In the genomic region with DNA sequence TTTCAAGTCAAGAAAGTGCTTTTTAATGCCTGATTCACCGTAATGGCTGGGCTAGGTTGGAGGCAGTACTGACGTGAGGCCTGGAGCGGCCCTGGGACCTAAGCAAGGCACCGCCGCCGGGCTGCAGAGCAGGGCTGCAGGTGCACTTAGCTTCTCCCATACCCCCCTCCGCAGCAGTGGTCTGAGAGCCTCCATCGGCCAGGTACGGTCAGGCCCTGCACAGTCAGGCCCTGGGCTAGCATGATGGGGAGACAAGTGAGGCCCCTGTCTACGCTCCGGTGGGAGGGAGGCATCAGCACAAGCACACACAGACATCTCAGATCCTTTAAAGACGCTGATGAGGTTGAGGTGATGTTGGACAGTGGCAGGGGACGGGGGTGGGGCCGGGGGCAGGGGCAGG, we compare ENCODE assay signal across 24 cellular contexts. TPM values are rescaled to one million over a fixed set of nuclear protein-coding genes. Genes with fewer than 3 reads are reported as not detected.
DNase-seq lines count a peak whose midpoint lies in the region; ATAC-seq and TF ChIP-seq lines count a peak whose summit lies in the region.
"Had no signal": no experiment of that assay in that cellular context is flagged by ENCODE, and none has a peak within 500 bp of the region (broad histone marks: within the 10 kb centered on the region; RNA-seq: fewer than 3 reads in every experiment).

No MANE protein-coding gene starts in this region.

- H3K36me3 Mint-ChIP-seq in GM23338 (ENCODE audit: low read depth) (peaks cover 28% of the 10 kb centered on the region; the same call in 2 of the 3 replicates), osteocyte (ENCODE audit: unreplicated experiment) (peaks cover 2% of the 10 kb centered on the region)

- TF ChIP-seq CTCF in GM23338 (conservative IDR thresholded peaks at IDR 0.05; ENCODE audit: low read depth in 2 of 2) (no peak), breast epithelium (IDR thresholded peaks at IDR 0.05) (no peak), osteocyte (IDR thresholded peaks at IDR 0.05) (no peak), uterus (IDR thresholded peaks at IDR 0.05) (no peak)

- TF ChIP-seq POLR2A in breast epithelium (IDR thresholded peaks at IDR 0.05) (no peak), uterus (IDR thresholded peaks at IDR 0.05) (no peak)

- no peaks in the 10 kb centered on the region for H3K9me3 Mint-ChIP-seq in GM23338
- no peaks in the 10 kb centered on the region for H3K9me3 Mint-ChIP-seq in osteocyte (ENCODE audit: unreplicated experiment)
- H3K9me3 Mint-ChIP-seq: activated B cell treated with CpG ODN at 0.5 μM for 24 hours; activated CD8-positive, alpha-beta T cell treated with anti-CD3 and anti-CD28 coated beads for 36 hours had no signal

- H3K27ac ChIP-seq in GM23338 (ENCODE audit: low read depth), result no peak overlapping the region
- peak overlapping the region; percentile 36 to 53 for H3K27ac ChIP-seq in breast epithelium
- H3K27ac ChIP-seq in uterus, result no peak overlapping the region
- H3K27ac ChIP-seq: lower lobe of right lung had no signal

- no peaks in the 10 kb centered on the region for H3K9me2 ChIP-seq in GM23338 (ENCODE audit: insufficient read depth)
- H3K9me2 ChIP-seq: SK-N-SH had no signal

- H3K36me3 ChIP-seq in GM23338 (ENCODE audit: insufficient read depth) (no peaks in the 10 kb centered on the region), breast epithelium (no peaks in the 10 kb centered on the region), uterus (no peaks in the 10 kb centered on the region)
- H3K36me3 ChIP-seq: ovary had no signal

- no peaks in the 10 kb centered on the region for H3F3A ChIP-seq in GM23338 (replicated peaks; ENCODE audit: low read depth)

- H3K4me1 Mint-ChIP-seq in GM23338 (peaks cover 56% of the 10 kb centered on the region), osteocyte (ENCODE audit: unreplicated experiment) (peaks cover 47% of the 10 kb centered on the region)

- no peaks in the 10 kb centered on the region for H3K9me3 ChIP-seq in breast epithelium
- no peaks in the 10 kb centered on the region for H3K9me3 ChIP-seq in uterus
- H3K9me3 ChIP-seq: lower lobe of right lung, ovary, SK-N-SH, thyroid gland had no signal

- no peak overlapping the region for H3K4me3 Mint-ChIP-seq in GM23338
- H3K4me3 Mint-ChIP-seq in osteocyte (ENCODE audit: unreplicated experiment), result no peak overlapping the region
- H3K4me3 Mint-ChIP-seq: activated CD8-positive, alpha-beta T cell treated with anti-CD3 and anti-CD28 coated beads for 36 hours had no signal

- DNase-seq in AG08396 (ENCODE audit: low spot score) (peak; percentile 3), GM23338 (ENCODE audit: low spot score) (no peak), breast epithelium (ENCODE audit: low spot score in 2 of 2) (no peak), osteocyte (ENCODE audit: extremely low spot score, unreplicated experiment) (peak; percentile 82), ecto neural progenitor cell (ENCODE audit: low spot score) (no peak), H4 (ENCODE audit: low spot score) (no peak), uterus (no peak)
- DNase-seq: activated B cell treated with CpG ODN at 0.5 μM for 24 hours; activated CD8-positive, alpha-beta T cell treated with anti-CD3 and anti-CD28 coated beads for 36 hours; activated naive CD4-positive, alpha-beta T cell treated with Interleukin-2 at 50 U/mL for 16 hours; anterior cingulate cortex; Kasumi-1; lower lobe of right lung; NCI-H1092; NCI-H2029 treated with DMSO at 0.1 percent for 48 hours; NCI-H446; SK-N-SH; stimulated activated CD4-positive, alpha-beta T cell treated with anti-CD3 and anti-CD28 coated beads, Interleukin-1b, Interleukin-23, amount 100 ng/mL, for 48 hours; stimulated activated naive CD4-positive, alpha-beta T cell; T-helper 9 cell had no signal

- 0 out of 2 replicates have a peak overlapping the region, but pooled peaks have one; percentile 32 for H3K4me2 ChIP-seq in GM23338
- H3K4me2 ChIP-seq: SK-N-SH had no signal

- H3K4me1 ChIP-seq in GM23338 (ENCODE audit: insufficient read depth) (peaks cover 21% of the 10 kb centered on the region), breast epithelium (peaks cover 17 to 22% of the 10 kb centered on the region in 2 donors), uterus (peaks cover 0 to 7% of the 10 kb centered on the region in 2 donors)

- H3K4me3 ChIP-seq in GM23338 (no peak overlapping the region), breast epithelium (no peak overlapping the region), uterus (no peak overlapping the region)
- H3K4me3 ChIP-seq: lower lobe of right lung, ovary, thyroid gland had no signal

- H3K27ac Mint-ChIP-seq in GM23338 (peak overlapping the region; percentile 44; the same call in 1 of the 2 replicates), osteocyte (ENCODE audit: unreplicated experiment) (no peak overlapping the region)

- H3K27me3 ChIP-seq in GM23338 (ENCODE audit: insufficient read depth) (no peaks in the 10 kb centered on the region), breast epithelium (no peaks in the 10 kb centered on the region), uterus (no peaks in the 10 kb centered on the region)
- H3K27me3 ChIP-seq: ovary, thyroid gland had no signal

- no peak overlapping the region for H2AFZ ChIP-seq in GM23338

- H4K20me1 ChIP-seq in GM23338 (replicated peaks; ENCODE audit: insufficient read depth), result peaks cover 38% of the 10 kb centered on the region

- H3K27me3 Mint-ChIP-seq in GM23338 (ENCODE audit: insufficient read depth, low read depth, poor library complexity), result peaks cover 12% of the 10 kb centered on the region
- H3K27me3 Mint-ChIP-seq in osteocyte (ENCODE audit: unreplicated experiment), result no peaks in the 10 kb centered on the region
- H3K27me3 Mint-ChIP-seq: activated B cell treated with CpG ODN at 0.5 μM for 24 hours; activated CD8-positive, alpha-beta T cell treated with anti-CD3 and anti-CD28 coated beads for 36 hours had no signal

- intact Hi-C loops in breast epithelium (cut with DNase I; ENCODE audit: low total_unique reads) (no loop called here), uterus (cut with DNase I; ENCODE audit: low total_unique reads) (no loop called here)

- peaks cover 87% of the 10 kb centered on the region for H3K79me2 ChIP-seq in GM23338 (replicated peaks; ENCODE audit: insufficient read depth)

- no peak; the same call in 2 of the 3 replicates for ATAC-seq in GM23338
- no peak for ATAC-seq in GM18873 (IDR thresholded peaks at IDR 0.05; ENCODE audit: low FRiP score, unreplicated experiment)
- ATAC-seq: activated CD8-positive, alpha-beta T cell treated with anti-CD3 and anti-CD28 coated beads for 36 hours; HCT116; lower lobe of right lung had no signal

TF ChIP-seq in GM23338, 12 proteins besides CTCF, POLR2A, EP300 and RAD21 (continues in another document):
- TF ChIP-seq NANOG (IDR thresholded peaks at IDR 0.05; ENCODE audit: borderline replicate concordance) (no peak), CREB1 (CRISPR knock-in tag; IDR thresholded peaks at IDR 0.05; ENCODE audit: low read depth) (no peak)

RNA-seq across cellular contexts. Expression of a gene that starts 4.7 kb away (rescaled TPM):
- total RNA-seq in GM23338 (2014; rRNA removed; shearing (Covaris generic)), result 99.0 and 120 TPM in 2 replicates
- 48.3 and 49.8 TPM in 2 replicates for polyA plus RNA-seq in GM23338 (2016; fragmentation: Nextera tagmentation; extraction: Ambion mirVana)
- total RNA-seq in breast epithelium (10 to 100 TPM; 49.9 to 76.7 (median 62.3) TPM), osteocyte (62.5 and 62.9 TPM in 2 replicates), uterus (10 to 100 TPM; 32.3 to 70.7 (median 67.8) TPM)
- 54.3 and 69.4 TPM in 2 replicates for total RNA-seq in H4 (2014; rRNA removed; shearing (Covaris generic))

RNA-seq across cellular contexts. Expression of a gene that starts 45.5 kb away (rescaled TPM):
- total RNA-seq in GM23338 (2014; rRNA removed; shearing (Covaris generic)), result 125 and 192 TPM in 2 replicates
- 74.0 and 89.2 TPM in 2 replicates for polyA plus RNA-seq in GM23338 (2016; fragmentation: Nextera tagmentation; extraction: Ambion mirVana)
- total RNA-seq in breast epithelium, result 100 to 1,000 TPM; 130 to 159 (median 133) TPM
- total RNA-seq in osteocyte, result 172 and 176 TPM in 2 replicates
- 81.0 and 106 TPM in 2 replicates for total RNA-seq in H4 (2014; rRNA removed; shearing (Covaris generic))
- total RNA-seq in uterus, result 100 to 1,000 TPM; 104 to 193 (median 162) TPM

RNA-seq across cellular contexts. Expression of a gene that starts 52.6 kb away (rescaled TPM):
- total RNA-seq in GM23338 (2014; rRNA removed; shearing (Covaris generic)), result 11.8 and 27.7 TPM in 2 replicates
- polyA plus RNA-seq in GM23338 (2016; fragmentation: Nextera tagmentation; extraction: Ambion mirVana), result 5.9 and 6.5 TPM in 2 replicates
- total RNA-seq in breast epithelium (10 to 100 TPM; 13.9 to 22.9 (median 14.3) TPM), osteocyte (25.3 and 26.7 TPM in 2 replicates), uterus (10 to 100 TPM; 13.1 to 37.2 (median 19.3) TPM)
- 1.7 and 2.5 TPM in 2 replicates for total RNA-seq in H4 (2014; rRNA removed; shearing (Covaris generic))

Comparison
In these comparisons a context has a peak if more than half of its experiments do, and no peak if none do; other contexts are left out.
1. DNase-seq: peak in AG08396 (single experiment) and osteocyte (single experiment); none in GM23338 (single experiment), breast epithelium (0 of 2), ecto neural progenitor cell (single experiment), H4 (single experiment) and uterus (0 of 2).
2. H3K27ac ChIP-seq: peak in breast epithelium (2 of 2); none in GM23338 (single experiment) and uterus (0 of 2).